ENCODE assay signal across 8 cellular contexts in genomic region chr3:51637941-51638471, GRCh38. TPM values are rescaled to one million over a fixed set of nuclear protein-coding genes. Genes with fewer than 3 reads are reported as not detected.
DNase-seq lines count a peak whose midpoint lies in the region; ATAC-seq lines count a peak whose summit lies in the region.

No MANE protein-coding gene starts in this region.

- POLR2A ChIA-PET in activated CD8-positive, alpha-beta T cell treated with anti-CD3 and anti-CD28 coated beads, Interleukin-2, amount 10 ng/mL, durations not matched to agents 7 days and 5 days (lab: Charles Lee) = no interaction called here

- CTCF ChIA-PET in activated CD8-positive, alpha-beta T cell treated with anti-CD3 and anti-CD28 coated beads, Interleukin-2, amount 10 ng/mL, durations not matched to agents 7 days and 5 days (lab: Charles Lee) = interaction anchor here (0.8 to 8.0 kb wide), 5 partner anchors 32 to 137 kb away, joined by 3 to 64 read pairs (median 5); partner anchors contain the start of gene DCAF1

- no peaks in the 10 kb centered on the region for H3K4me1 Mint-ChIP-seq in activated CD8-positive, alpha-beta T cell treated with anti-CD3 and anti-CD28 coated beads, Interleukin-2, amount 10 ng/mL, durations not matched to agents 7 days and 5 days (ENCODE audit: low read depth)

- DNase-seq in NCI-H748 (lab: John Stamatoyannopoulos, UW; ENCODE audit: unreplicated experiment) (peak; percentile 28), NCI-H748 treated with DMSO at 0.1 percent for 48 hours (lab: John Stamatoyannopoulos, UW) (no peak), NCI-H226 (peak; percentile 50), hepatic stellate cell (ENCODE audit: low spot score) (peak; percentile 57), C1 segment of cervical spinal cord (lab: John Stamatoyannopoulos, UW) (no peak)
- DNase-seq in activated CD8-positive, alpha-beta T cell treated with anti-CD3 and anti-CD28 coated beads, Interleukin-2, amount 10 ng/mL, durations not matched to agents 7 days and 5 days = peak; percentile 69
- DNase-seq in stimulated activated CD4-positive, alpha-beta T cell treated with anti-CD3 and anti-CD28 coated beads, Interleukin-1b, Interleukin-23, amount 100 ng/mL, for 48 hours = peak; percentile 16

- ATAC-seq in HG02610 (IDR thresholded peaks at IDR 0.05; ENCODE audit: unreplicated experiment) = peak; percentile 58
- ATAC-seq in activated CD8-positive, alpha-beta T cell treated with anti-CD3 and anti-CD28 coated beads, Interleukin-2, amount 10 ng/mL, durations not matched to agents 7 days and 5 days = peak; percentile 82

- H3K4me3 Mint-ChIP-seq in activated CD8-positive, alpha-beta T cell treated with anti-CD3 and anti-CD28 coated beads, Interleukin-2, amount 10 ng/mL, durations not matched to agents 7 days and 5 days = no peak overlapping the region

- no peak overlapping the region for H3K27ac Mint-ChIP-seq in activated CD8-positive, alpha-beta T cell treated with anti-CD3 and anti-CD28 coated beads, Interleukin-2, amount 10 ng/mL, durations not matched to agents 7 days and 5 days

- no peaks in the 10 kb centered on the region for H3K27me3 Mint-ChIP-seq in activated CD8-positive, alpha-beta T cell treated with anti-CD3 and anti-CD28 coated beads, Interleukin-2, amount 10 ng/mL, durations not matched to agents 7 days and 5 days (ENCODE audit: low read depth)

- no peaks in the 10 kb centered on the region for H3K9me3 Mint-ChIP-seq in activated CD8-positive, alpha-beta T cell treated with anti-CD3 and anti-CD28 coated beads, Interleukin-2, amount 10 ng/mL, durations not matched to agents 7 days and 5 days (ENCODE audit: insufficient read depth)

- peaks cover 40% of the 10 kb centered on the region for H3K36me3 Mint-ChIP-seq in activated CD8-positive, alpha-beta T cell treated with anti-CD3 and anti-CD28 coated beads, Interleukin-2, amount 10 ng/mL, durations not matched to agents 7 days and 5 days (ENCODE audit: low read depth)

RNA-seq across cellular contexts. Expression of gene TEX264, which starts 33.0 kb away (rescaled TPM):
- total RNA-seq in activated CD8-positive, alpha-beta T cell treated with anti-CD3 and anti-CD28 coated beads, Interleukin-2, amount 10 ng/mL, durations not matched to agents 7 days and 5 days = 10 to 100 TPM; 62.6 to 65.0 TPM

Comparison
In these comparisons a context has a peak if more than half of its experiments do, and no peak if none do; other contexts are left out.
1. DNase-seq: peak in NCI-H748 (single experiment), NCI-H226 (single experiment), activated CD8-positive, alpha-beta T cell treated with anti-CD3 and anti-CD28 coated beads, Interleukin-2, amount 10 ng/mL, durations not matched to agents 7 days and 5 days (single experiment), hepatic stellate cell (single experiment) and stimulated activated CD4-positive, alpha-beta T cell treated with anti-CD3 and anti-CD28 coated beads, Interleukin-1b, Interleukin-23, amount 100 ng/mL, for 48 hours (single experiment); none in NCI-H748 treated with DMSO at 0.1 percent for 48 hours (single experiment) and C1 segment of cervical spinal cord (0 of 14).